In genomic region chr11:62573592-62574362, GRCh38 we compare ENCODE assay signal across 1 cellular context.
TF ChIP-seq lines count a peak whose summit lies in the region.

TSS of gene EEF1G (minus strand) at chr11:62573891. CDS start at chr11:62573842, 49 bp downstream.

TF ChIP-seq in HepG2, 621 proteins besides CTCF, POLR2A, EP300 and RAD21 (continued from another document and continues in another):
- TF ChIP-seq ZNF646 (CRISPR knock-in tag; IDR thresholded peaks at IDR 0.05) (no peak), KAT8 (CRISPR knock-in tag; IDR thresholded peaks at IDR 0.05) (peak; percentile 80), MIER3 (CRISPR knock-in tag; IDR thresholded peaks at IDR 0.05; ENCODE audit: borderline replicate concordance) (peak; percentile 67; the same call in 1 of the 2 replicates), ZBTB21 (CRISPR knock-in tag; IDR thresholded peaks at IDR 0.05) (no peak), TSC22D2 (CRISPR knock-in tag; IDR thresholded peaks at IDR 0.05; ENCODE audit: borderline replicate concordance) (no peak), ZNF652 (CRISPR knock-in tag; IDR thresholded peaks at IDR 0.05; ENCODE audit: borderline replicate concordance, low read depth) (no peak), PHF21A (CRISPR knock-in tag; IDR thresholded peaks at IDR 0.05) (peak; percentile 24; the same call in 1 of the 2 replicates), BRF2 (CRISPR knock-in tag; IDR thresholded peaks at IDR 0.05) (no peak), ZNF282 (IDR thresholded peaks at IDR 0.05; ENCODE audit: partially characterized antibody) (no peak), ZIK1 (CRISPR knock-in tag; IDR thresholded peaks at IDR 0.05; ENCODE audit: borderline replicate concordance, low read depth) (0 out of 2 replicates have a peak, but pooled peaks have one; percentile 45), ELF3 (CRISPR knock-in tag; IDR thresholded peaks at IDR 0.05) (peak; percentile 56), SP140L (CRISPR knock-in tag; IDR thresholded peaks at IDR 0.05; ENCODE audit: borderline replicate concordance) (no peak), GLI4 (CRISPR knock-in tag; IDR thresholded peaks at IDR 0.05; ENCODE audit: borderline replicate concordance) (peak; percentile 68; the same call in 1 of the 2 replicates), ZFP82 (CRISPR knock-in tag; IDR thresholded peaks at IDR 0.05; ENCODE audit: borderline replicate concordance) (no peak), DMTF1 (CRISPR knock-in tag; IDR thresholded peaks at IDR 0.05) (no peak), ARHGAP35 (CRISPR knock-in tag; IDR thresholded peaks at IDR 0.05; ENCODE audit: borderline replicate concordance) (no peak), ZNF530 (CRISPR knock-in tag; IDR thresholded peaks at IDR 0.05; ENCODE audit: low read depth) (no peak), ZSCAN21 (CRISPR knock-in tag; IDR thresholded peaks at IDR 0.05; ENCODE audit: borderline replicate concordance) (no peak), ZNF337 (CRISPR knock-in tag; IDR thresholded peaks at IDR 0.05; ENCODE audit: borderline replicate concordance, low read depth) (no peak), HDAC2 (CRISPR knock-in tag; IDR thresholded peaks at IDR 0.05) (0 out of 2 replicates have a peak, but pooled peaks have one; percentile 44), ZNF335 (CRISPR knock-in tag; IDR thresholded peaks at IDR 0.05) (peak; percentile 43; the same call in 1 of the 2 replicates), SCMH1 (CRISPR knock-in tag; IDR thresholded peaks at IDR 0.05; ENCODE audit: borderline replicate concordance) (no peak), ZFAT (CRISPR knock-in tag; conservative IDR thresholded peaks at IDR 0.05) (no peak), TRAFD1 (CRISPR knock-in tag; IDR thresholded peaks at IDR 0.05; ENCODE audit: borderline replicate concordance) (no peak), NFRKB (IDR thresholded peaks at IDR 0.05) (no peak), JUN (CRISPR knock-in tag; IDR thresholded peaks at IDR 0.05) (no peak), ZNF24 (IDR thresholded peaks at IDR 0.05) (no peak), BRCA1 (CRISPR knock-in tag; IDR thresholded peaks at IDR 0.05) (0 out of 2 replicates have a peak, but pooled peaks have one; percentile 25), KLF9 (CRISPR knock-in tag; IDR thresholded peaks at IDR 0.05; ENCODE audit: low read depth) (no peak; the same call in 1 of the 2 replicates), SOX5 (CRISPR knock-in tag; IDR thresholded peaks at IDR 0.05; ENCODE audit: borderline replicate concordance) (no peak; the same call in 1 of the 2 replicates), ZNF775 (CRISPR knock-in tag; IDR thresholded peaks at IDR 0.05; ENCODE audit: borderline replicate concordance) (no peak), ELF1 (CRISPR knock-in tag; IDR thresholded peaks at IDR 0.05) (no peak), ARNTL (CRISPR knock-in tag; IDR thresholded peaks at IDR 0.05) (no peak; the same call in 1 of the 2 replicates), IKZF4 (CRISPR knock-in tag; IDR thresholded peaks at IDR 0.05; ENCODE audit: borderline replicate concordance, low read depth, not compliant biosample characterization) (no peak), DBP (CRISPR knock-in tag; IDR thresholded peaks at IDR 0.05; ENCODE audit: not compliant biosample characterization) (no peak), ZMYM4 (CRISPR knock-in tag; IDR thresholded peaks at IDR 0.05) (peak; percentile 79), CBX1 (IDR thresholded peaks at IDR 0.05; ENCODE audit: low read depth) (no peak), KLF12 (CRISPR knock-in tag; IDR thresholded peaks at IDR 0.05; ENCODE audit: borderline replicate concordance) (peak; percentile 80; the same call in 1 of the 2 replicates), ZNF207 (IDR thresholded peaks at IDR 0.05; ENCODE audit: borderline replicate concordance) (no peak), THRA (CRISPR knock-in tag; IDR thresholded peaks at IDR 0.05; ENCODE audit: borderline replicate concordance) (no peak), JDP2 (CRISPR knock-in tag; IDR thresholded peaks at IDR 0.05; ENCODE audit: borderline replicate concordance) (no peak), HOXA3 (CRISPR knock-in tag; IDR thresholded peaks at IDR 0.05) (peak; percentile 14; the same call in 1 of the 2 replicates), U2AF1 (optimal IDR thresholded peaks at IDR 0.05; ENCODE audit: low read depth, low read length) (no peak)
- TF ChIP-seq, protein P1, sequence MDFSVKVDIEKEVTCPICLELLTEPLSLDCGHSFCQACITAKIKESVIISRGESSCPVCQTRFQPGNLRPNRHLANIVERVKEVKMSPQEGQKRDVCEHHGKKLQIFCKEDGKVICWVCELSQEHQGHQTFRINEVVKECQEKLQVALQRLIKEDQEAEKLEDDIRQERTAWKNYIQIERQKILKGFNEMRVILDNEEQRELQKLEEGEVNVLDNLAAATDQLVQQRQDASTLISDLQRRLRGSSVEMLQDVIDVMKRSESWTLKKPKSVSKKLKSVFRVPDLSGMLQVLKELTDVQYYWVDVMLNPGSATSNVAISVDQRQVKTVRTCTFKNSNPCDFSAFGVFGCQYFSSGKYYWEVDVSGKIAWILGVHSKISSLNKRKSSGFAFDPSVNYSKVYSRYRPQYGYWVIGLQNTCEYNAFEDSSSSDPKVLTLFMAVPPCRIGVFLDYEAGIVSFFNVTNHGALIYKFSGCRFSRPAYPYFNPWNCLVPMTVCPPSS (IDR thresholded peaks at IDR 0.05), result no peak
- TF ChIP-seq, protein P2, sequence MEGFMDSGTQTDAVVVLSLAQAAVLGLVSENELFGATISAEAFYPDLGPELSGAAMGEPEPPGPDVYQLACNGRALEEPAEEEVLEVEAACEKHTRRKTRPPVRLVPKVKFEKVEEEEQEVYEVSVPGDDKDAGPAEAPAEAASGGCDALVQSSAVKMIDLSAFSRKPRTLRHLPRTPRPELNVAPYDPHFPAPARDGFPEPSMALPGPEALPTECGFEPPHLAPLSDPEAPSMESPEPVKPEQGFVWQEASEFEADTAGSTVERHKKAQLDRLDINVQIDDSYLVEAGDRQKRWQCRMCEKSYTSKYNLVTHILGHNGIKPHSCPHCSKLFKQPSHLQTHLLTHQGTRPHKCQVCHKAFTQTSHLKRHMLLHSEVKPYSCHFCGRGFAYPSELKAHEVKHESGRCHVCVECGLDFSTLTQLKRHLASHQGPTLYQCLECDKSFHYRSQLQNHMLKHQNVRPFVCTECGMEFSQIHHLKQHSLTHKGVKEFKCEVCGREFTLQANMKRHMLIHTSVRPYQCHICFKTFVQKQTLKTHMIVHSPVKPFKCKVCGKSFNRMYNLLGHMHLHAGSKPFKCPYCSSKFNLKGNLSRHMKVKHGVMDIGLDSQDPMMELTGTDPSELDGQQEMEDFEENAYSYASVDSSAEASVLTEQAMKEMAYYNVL (CRISPR knock-in tag; IDR thresholded peaks at IDR 0.05; ENCODE audit: borderline replicate concordance), result peak; percentile 29; the same call in 1 of the 2 replicates
- TF ChIP-seq, protein P3, sequence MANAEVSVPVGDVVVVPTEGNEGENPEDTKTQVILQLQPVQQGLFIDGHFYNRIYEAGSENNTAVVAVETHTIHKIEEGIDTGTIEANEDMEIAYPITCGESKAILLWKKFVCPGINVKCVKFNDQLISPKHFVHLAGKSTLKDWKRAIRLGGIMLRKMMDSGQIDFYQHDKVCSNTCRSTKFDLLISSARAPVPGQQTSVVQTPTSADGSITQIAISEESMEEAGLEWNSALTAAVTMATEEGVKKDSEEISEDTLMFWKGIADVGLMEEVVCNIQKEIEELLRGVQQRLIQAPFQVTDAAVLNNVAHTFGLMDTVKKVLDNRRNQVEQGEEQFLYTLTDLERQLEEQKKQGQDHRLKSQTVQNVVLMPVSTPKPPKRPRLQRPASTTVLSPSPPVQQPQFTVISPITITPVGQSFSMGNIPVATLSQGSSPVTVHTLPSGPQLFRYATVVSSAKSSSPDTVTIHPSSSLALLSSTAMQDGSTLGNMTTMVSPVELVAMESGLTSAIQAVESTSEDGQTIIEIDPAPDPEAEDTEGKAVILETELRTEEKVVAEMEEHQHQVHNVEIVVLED (CRISPR knock-in tag; IDR thresholded peaks at IDR 0.05; ENCODE audit: borderline replicate concordance), result peak; percentile 63; the same call in 1 of the 2 replicates
